Comparison of ENCODE assay signal across 9 cellular contexts in genomic region chr17:17416007-17416399, GRCh38.
DNase-seq lines count a peak whose midpoint lies in the region; ATAC-seq, FAIRE-seq and TF ChIP-seq lines count a peak whose summit lies in the region.
"Had no signal": no experiment of that assay in that cellular context is flagged by ENCODE, and none has a peak within 500 bp of the region (broad histone marks: within the 10 kb centered on the region; RNA-seq: fewer than 3 reads in every experiment).

No MANE protein-coding gene starts in this region.

- no peak overlapping the region for H3K27ac Mint-ChIP-seq in CD4-positive, alpha-beta T cell

- no peaks in the 10 kb centered on the region for H3K9me3 ChIP-seq in CD4-positive, alpha-beta T cell (ENCODE audit: control insufficient read depth, low read length)
- no peaks in the 10 kb centered on the region for H3K9me3 ChIP-seq in K562 (replicated peaks; ENCODE audit: control insufficient read depth, insufficient read depth, low read depth, low read length)
- H3K9me3 ChIP-seq in left lung = no peaks in the 10 kb centered on the region

- CTCF ChIA-PET in CD4-positive, alpha-beta T cell (lab: Charles Lee) = no interaction called here
- CTCF ChIA-PET in HEK293T (lab: Yijun Ruan, JAX) = no interaction called here
- CTCF ChIA-PET in K562 (lab: Yijun Ruan, JAX; ENCODE audit: low intra/inter-chr PET ratio) = no interaction called here

- WGBS in K562 (ENCODE audit: insufficient coverage, low coverage, missing lambda C conversion rate) = 32% methylated on average over 2 of the region's 2 CpGs

- peak; percentile 66 for ATAC-seq in CD4-positive, alpha-beta T cell (ENCODE audit: poor library complexity)
- ATAC-seq in K562 (peak; percentile 89), left lung (peak; percentile 64), HG03095 (IDR thresholded peaks at IDR 0.05; ENCODE audit: unreplicated experiment) (no peak), GM21786 (IDR thresholded peaks at IDR 0.05; ENCODE audit: unreplicated experiment) (no peak), GM19328 (IDR thresholded peaks at IDR 0.05; ENCODE audit: unreplicated experiment) (no peak)

- no peaks in the 10 kb centered on the region for H3K9me1 ChIP-seq in K562 (ENCODE audit: control insufficient read depth, insufficient read depth, low read length)

- no peaks in the 10 kb centered on the region for H3K27me3 ChIP-seq in CD4-positive, alpha-beta T cell (ENCODE audit: control insufficient read depth, insufficient read depth, low read length)
- H3K27me3 ChIP-seq in K562 (ENCODE audit: control insufficient read depth in 2 of 2, insufficient read depth in 2 of 2, low read length in 2 of 2) (peaks cover 0 to 4% of the 10 kb centered on the region in 2 experiments; a peak in 1 of 5 replicates), left lung (no peaks in the 10 kb centered on the region)

- no TSS peak for BruUV-seq in K562 (replicated peaks; lab: Mats Ljungman, UMichigan)

- no peak for TF ChIP-seq POLR2A in K562 (conservative IDR thresholded peaks at IDR 0.05)

- FAIRE-seq in K562 (lab: Jason Lieb, UNC) = peak; percentile 95

- no peaks in the 10 kb centered on the region for H3K36me3 Mint-ChIP-seq in CD4-positive, alpha-beta T cell (ENCODE audit: low read depth)
- H3K36me3 Mint-ChIP-seq: IgD-negative memory B cell had no signal

- no peak for TF ChIP-seq CTCF in CD4-positive, alpha-beta T cell (IDR thresholded peaks at IDR 0.05)
- no peak for TF ChIP-seq CTCF in K562 (IDR thresholded peaks at IDR 0.05 in 2 of 3, conservative IDR thresholded peaks at IDR 0.05 in 1 of 3; ENCODE audit: insufficient read depth in 2 of 3, low read depth in 1 of 3, low read length in 3 of 3)
- no peak for TF ChIP-seq CTCF in left lung (IDR thresholded peaks at IDR 0.05)

- H3K4me1 ChIP-seq in K562 (replicated peaks in 1 of 2; ENCODE audit: control insufficient read depth in 2 of 2, insufficient read depth in 2 of 2, low read length in 2 of 2) (peaks cover 14 to 41% of the 10 kb centered on the region in 2 experiments; a peak in 4 of 5 replicates), left lung (peaks cover 0 to 20% of the 10 kb centered on the region in 2 donors)

- H3K4me2 ChIP-seq in K562 (ENCODE audit: insufficient read depth, low read length) = peak overlapping the region; percentile 36; the same call in 1 of the 2 replicates

- TF ChIP-seq RAD21 in K562 (CRISPR knock-in tag; conservative IDR thresholded peaks at IDR 0.05 in 1 of 2, IDR thresholded peaks at IDR 0.05 in 1 of 2) = no peak

- H3K9me3 Mint-ChIP-seq in CD4-positive, alpha-beta T cell = no peaks in the 10 kb centered on the region
- H3K9me3 Mint-ChIP-seq: IgD-negative memory B cell had no signal

- H3K4me3 ChIP-seq in K562 = no peak overlapping the region
- H3K4me3 ChIP-seq in left lung = no peak overlapping the region

- peak overlapping the region; percentile 93 for H2AFZ ChIP-seq in K562 (ENCODE audit: low read depth, low read length)

- no peak overlapping the region for H3K27ac ChIP-seq in CD4-positive, alpha-beta T cell (ENCODE audit: low read depth, low read length)
- H3K27ac ChIP-seq in K562 (ENCODE audit: extremely low read depth, low read depth, low read length) (peak overlapping the region; percentile 67), left lung (peak overlapping the region; percentile 64 to 78)

- POLR2A ChIA-PET in CD4-positive, alpha-beta T cell (lab: Charles Lee) = interaction anchor here (1.6 kb wide), 1 partner anchor 24 kb away, joined by 7 read pairs; no protein-coding TSS in a partner anchor
- POLR2A ChIA-PET in HEK293T (lab: Yijun Ruan, JAX) (no interaction called here), K562 (lab: Yijun Ruan, JAX) (no interaction called here)

- H3K4me1 Mint-ChIP-seq in CD4-positive, alpha-beta T cell (ENCODE audit: low read depth) = peaks cover 24% of the 10 kb centered on the region

- DNase-seq in CD4-positive, alpha-beta T cell = no peak
- peak; percentile 52 for DNase-seq in HEK293T (ENCODE audit: extremely low spot score)
- DNase-seq in NOMO-1 treated with dmso at 0.1 percent for 144 hours (lab: John Stamatoyannopoulos, UW; ENCODE audit: unreplicated experiment) = peak; percentile 60
- DNase-seq in K562 (ENCODE audit: extremely low read depth in 1 of 4, low spot score in 3 of 4) = peak; percentile 77 to 85 (median 84)
- no peak for DNase-seq in left lung

- intact Hi-C loops in CD4-positive, alpha-beta T cell (cut with DNase I, micrococcal nuclease) = no loop called here
- intact Hi-C loops in K562 (cut with micrococcal nuclease) (loop anchor here (1.0 kb wide), 1 partner anchor 15 kb away; no protein-coding TSS in a partner anchor), left lung (cut with DNase I) (no loop called here)

- H3K36me3 ChIP-seq in K562 (ENCODE audit: control insufficient read depth, insufficient read depth, low read length) (no peaks in the 10 kb centered on the region), left lung (no peaks in the 10 kb centered on the region)

- no peaks in the 10 kb centered on the region for H3K79me2 ChIP-seq in K562 (ENCODE audit: control insufficient read depth, insufficient read depth, low read length)

- no peak for TF ChIP-seq EP300 in K562 (IDR thresholded peaks at IDR 0.05; ENCODE audit: low read length)

- in situ Hi-C loops in K562 (cut with MboI) = no loop called here

- H3K9ac ChIP-seq in K562 (ENCODE audit: insufficient read depth in 1 of 2, low read depth in 2 of 2, low read length in 2 of 2) = no peak overlapping the region

- no peaks in the 10 kb centered on the region for H4K20me1 ChIP-seq in K562 (replicated peaks; ENCODE audit: control insufficient read depth, insufficient read depth, low read length)

- no peaks in the 10 kb centered on the region for H3K27me3 Mint-ChIP-seq in CD4-positive, alpha-beta T cell

- no peak overlapping the region for H3K4me3 Mint-ChIP-seq in CD4-positive, alpha-beta T cell

TF ChIP-seq in HEK293T, 16 proteins besides CTCF, POLR2A, EP300 and RAD21:
- TF ChIP-seq SUZ12 (IDR thresholded peaks at IDR 0.05) = no peak
- no peak for TF ChIP-seq FOXM1 (IDR thresholded peaks at IDR 0.05; ENCODE audit: borderline replicate concordance)
- TF ChIP-seq ELF4 (IDR thresholded peaks at IDR 0.05) = no peak
- no peak for TF ChIP-seq NFRKB (IDR thresholded peaks at IDR 0.05)
- no peak for TF ChIP-seq HDGF (IDR thresholded peaks at IDR 0.05; ENCODE audit: borderline replicate concordance)
- TF ChIP-seq SP1 (IDR thresholded peaks at IDR 0.05) = no peak
TF ChIP-seq in HEK293T: peak in this region for 0.

TF ChIP-seq in K562, 482 proteins besides CTCF, POLR2A, EP300 and RAD21 (continues in another document):
- TF ChIP-seq ZBTB11 (CRISPR knock-in tag; IDR thresholded peaks at IDR 0.05) (peak in 1 of 3 experiments; percentile 37; a peak in 1 of 6 replicates), MCM2 (IDR thresholded peaks at IDR 0.05; ENCODE audit: low read depth) (no peak), CBX3 (IDR thresholded peaks at IDR 0.05; ENCODE audit: borderline replicate concordance in 1 of 2, low read length in 2 of 2) (peak in 1 of 2 experiments; percentile 62; a peak in 1 of 3 replicates), ZBTB34 (CRISPR knock-in tag; IDR thresholded peaks at IDR 0.05) (no peak), CEBPG (CRISPR knock-in tag; IDR thresholded peaks at IDR 0.05) (peak; percentile 70), CEBPG (tag; conservative IDR thresholded peaks at IDR 0.05 in 1 of 2, IDR thresholded peaks at IDR 0.05 in 1 of 2) (peak in 1 of 2 experiments; percentile 63; a peak in 1 of 4 replicates), HCFC1 (IDR thresholded peaks at IDR 0.05; ENCODE audit: low read depth, low read length) (peak; percentile 90), SMARCB1 (IDR thresholded peaks at IDR 0.05; ENCODE audit: insufficient read length, low read depth) (no peak), POU5F1 (IDR thresholded peaks at IDR 0.05; ENCODE audit: borderline replicate concordance, low read depth, low read length, partially characterized antibody) (no peak)

Comparison
In these comparisons a context has a peak if more than half of its experiments do, and no peak if none do; other contexts are left out.
1. ATAC-seq: peak in CD4-positive, alpha-beta T cell (single experiment), K562 (single experiment) and left lung (single experiment); none in HG03095 (single experiment), GM21786 (single experiment) and GM19328 (single experiment).
2. DNase-seq: peak in HEK293T (single experiment), NOMO-1 treated with dmso at 0.1 percent for 144 hours (single experiment) and K562 (4 of 4); none in CD4-positive, alpha-beta T cell (0 of 10) and left lung (0 of 2).